ENCODE assay signal across 20 cellular contexts in genomic region chr9:100125913-100126312, GRCh38.
"Had no signal": no experiment of that assay in that cellular context is flagged by ENCODE, and none has a peak within 500 bp of the region (broad histone marks: within the 10 kb centered on the region; RNA-seq: fewer than 3 reads in every experiment).

No MANE protein-coding gene starts in this region.

- H3K36me3 ChIP-seq: ovary, thoracic aorta had no signal

- H3K9me3 ChIP-seq: esophagus muscularis mucosa, ovary, psoas muscle, thoracic aorta, upper lobe of left lung had no signal

- H3K4me1 ChIP-seq: esophagus muscularis mucosa, upper lobe of left lung had no signal

- H3K4me3 ChIP-seq: esophagus muscularis mucosa, lung, ovary, psoas muscle, skin epidermis, thoracic aorta, tibial nerve, upper lobe of left lung had no signal

- H3K27me3 ChIP-seq: esophagus muscularis mucosa, ovary, tibial nerve, upper lobe of left lung had no signal

- ATAC-seq: effector memory CD8-positive, alpha-beta T cell; left lobe of liver; natural killer cell; psoas muscle; right cardiac atrium; stimulated activated naive B cell treated with anti-CD40 and anti-IgM and Interleukin-4, amounts not matched to agents 10 μg/mL and 1 μg/mL and 100 μg/mL, for 72 hours had no signal

- DNase-seq: cortex of kidney; effector memory CD8-positive, alpha-beta T cell; head of caudate nucleus; kidney; natural killer cell; occipital lobe; ovary; posterior cingulate gyrus; psoas muscle; right cardiac atrium; stimulated activated CD4-positive, alpha-beta T cell treated with anti-CD3 and anti-CD28 coated beads, Interleukin-15, amount 100 ng/mL, for 24 hours; stimulated activated CD4-positive, alpha-beta T cell treated with anti-CD3 and anti-CD28 coated beads, Interleukin-2, amount 100 ng/mL, for 48 hours; stimulated activated naive B cell treated with anti-CD40 and anti-IgM and Interleukin-4, amounts not matched to agents 10 μg/mL and 1 μg/mL and 100 μg/mL, for 72 hours; upper lobe of left lung had no signal

- H3K27ac ChIP-seq: esophagus muscularis mucosa, ovary, psoas muscle, skin epidermis, thoracic aorta, tibial nerve, upper lobe of left lung had no signal
